18 cellular contexts compared by ENCODE assay signal in the genomic region with DNA sequence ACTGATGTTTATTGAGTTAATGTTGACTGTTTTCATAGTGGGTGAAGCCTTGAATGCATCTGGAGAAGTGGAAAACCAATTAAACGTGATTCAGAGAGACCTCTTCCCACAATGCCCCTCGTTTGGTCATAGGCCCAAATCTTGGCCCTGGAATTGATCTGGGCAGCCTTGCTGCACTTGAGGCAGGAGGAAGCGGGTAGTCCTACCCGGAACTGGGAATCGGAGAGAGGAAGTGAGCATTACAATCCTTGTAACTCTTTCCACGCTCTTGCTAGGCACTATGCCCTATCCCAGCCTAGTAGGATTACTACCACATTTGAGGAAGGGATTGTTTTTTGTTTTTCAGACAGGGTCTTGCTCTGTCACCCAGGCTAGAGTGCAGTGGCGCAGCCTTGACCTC. TPM values are rescaled to one million over a fixed set of nuclear protein-coding genes. Genes with fewer than 3 reads are reported as not detected.
DNase-seq lines count a peak whose midpoint lies in the region; ATAC-seq and TF ChIP-seq lines count a peak whose summit lies in the region.
"Had no signal": no experiment of that assay in that cellular context is flagged by ENCODE, and none has a peak within 500 bp of the region (broad histone marks: within the 10 kb centered on the region; RNA-seq: fewer than 3 reads in every experiment).

No MANE protein-coding gene starts in this region.

- POLR2A ChIA-PET in CD4-positive, alpha-beta T cell (lab: Charles Lee), result no interaction called here
- POLR2A ChIA-PET in T-cell (lab: Charles Lee), result no interaction called here

- no peaks in the 10 kb centered on the region for H3K27me3 Mint-ChIP-seq in CD4-positive, alpha-beta T cell
- peaks cover 15% of the 10 kb centered on the region for H3K27me3 Mint-ChIP-seq in endothelial cell (ENCODE audit: unreplicated experiment)
- H3K27me3 Mint-ChIP-seq in T-cell, result no peaks in the 10 kb centered on the region

- no peak for ATAC-seq in CD4-positive, alpha-beta T cell (ENCODE audit: poor library complexity)
- no peak for ATAC-seq in T-cell (replicated peaks in 1 of 4)
- ATAC-seq: GM12878, GM23338 had no signal

- no peak overlapping the region for H3K4me3 ChIP-seq in thymus (ENCODE audit: low read length)
- H3K4me3 ChIP-seq: GM12878, GM23338 had no signal

- peaks cover 40% of the 10 kb centered on the region for H3K36me3 Mint-ChIP-seq in CD4-positive, alpha-beta T cell (ENCODE audit: low read depth)
- H3K36me3 Mint-ChIP-seq in endothelial cell (ENCODE audit: low read depth, unreplicated experiment) (peaks cover 22% of the 10 kb centered on the region), T-cell (peaks cover 21% of the 10 kb centered on the region)

- H3K27me3 ChIP-seq in CD4-positive, alpha-beta T cell (ENCODE audit: control insufficient read depth, insufficient read depth, low read length), result no peaks in the 10 kb centered on the region
- peaks cover 3% of the 10 kb centered on the region for H3K27me3 ChIP-seq in thymus (ENCODE audit: control insufficient read depth, insufficient read depth)

- CTCF ChIA-PET in CD4-positive, alpha-beta T cell (lab: Charles Lee), result no interaction called here
- CTCF ChIA-PET in T-cell (lab: Charles Lee), result no interaction called here

- peaks cover 2% of the 10 kb centered on the region for H3K4me1 ChIP-seq in thymus (ENCODE audit: control insufficient read depth, insufficient read depth, low read length)

- 93% methylated on average over 7 of the region's 7 CpGs for WGBS in thymus

- peaks cover 36% of the 10 kb centered on the region for H3K4me1 Mint-ChIP-seq in CD4-positive, alpha-beta T cell (ENCODE audit: low read depth)
- H3K4me1 Mint-ChIP-seq in endothelial cell (ENCODE audit: unreplicated experiment) (peaks cover 32% of the 10 kb centered on the region), T-cell (peaks cover 32 to 41% (median 37%) of the 10 kb centered on the region in 3 donors)

- peak overlapping the region; percentile 12 for H3K27ac Mint-ChIP-seq in CD4-positive, alpha-beta T cell
- H3K27ac Mint-ChIP-seq in endothelial cell (ENCODE audit: unreplicated experiment) (peak overlapping the region; percentile 54), T-cell (no peak overlapping the region)
- H3K27ac Mint-ChIP-seq: GM23338 had no signal

- no peak overlapping the region for H3K27ac ChIP-seq in CD4-positive, alpha-beta T cell (ENCODE audit: low read depth, low read length)
- H3K27ac ChIP-seq in thymus (ENCODE audit: low read depth), result peak overlapping the region; percentile 3

- H3K4me3 Mint-ChIP-seq in CD4-positive, alpha-beta T cell, result peak overlapping the region; percentile 42
- H3K4me3 Mint-ChIP-seq in endothelial cell (ENCODE audit: unreplicated experiment) (no peak overlapping the region), T-cell (no peak overlapping the region)
- H3K4me3 Mint-ChIP-seq: GM23338 had no signal

- H3K36me3 ChIP-seq in thymus (ENCODE audit: control insufficient read depth, insufficient read depth), result peaks cover 10% of the 10 kb centered on the region

- no peak for TF ChIP-seq CTCF in CD4-positive, alpha-beta T cell (IDR thresholded peaks at IDR 0.05)
- no peak for TF ChIP-seq CTCF in endothelial cell (IDR thresholded peaks at IDR 0.05; ENCODE audit: unreplicated experiment)

- no peak for DNase-seq in CD4-positive, alpha-beta T cell
- DNase-seq in MV-4-11 (lab: John Stamatoyannopoulos, UW) (peak; percentile 90), endothelial cell (ENCODE audit: low spot score) (no peak), T-cell (no peak), nucleus accumbens (lab: John Stamatoyannopoulos, UW) (no peak), iPS-NIHi7 (ENCODE audit: extremely low spot score) (no peak), DMS53 (lab: John Stamatoyannopoulos, UW) (no peak)
- DNase-seq: DMS79, KG1, NCI-H1930, NCI-H2171 treated with DMSO at 0.1 percent for 48 hours, NCI-H510A, NCI-H82 had no signal

- H3K9me3 ChIP-seq in CD4-positive, alpha-beta T cell (ENCODE audit: control insufficient read depth, low read length), result no peaks in the 10 kb centered on the region
- peaks cover 1% of the 10 kb centered on the region for H3K9me3 ChIP-seq in thymus (ENCODE audit: control insufficient read depth)

- no peaks in the 10 kb centered on the region for H3K9me3 Mint-ChIP-seq in CD4-positive, alpha-beta T cell
- no peaks in the 10 kb centered on the region for H3K9me3 Mint-ChIP-seq in endothelial cell (ENCODE audit: unreplicated experiment)
- H3K9me3 Mint-ChIP-seq in T-cell, result no peaks in the 10 kb centered on the region
- H3K9me3 Mint-ChIP-seq: GM23338 had no signal

- intact Hi-C loops in CD4-positive, alpha-beta T cell (cut with DNase I, micrococcal nuclease), result no loop called here

RNA-seq across cellular contexts. Expression of gene KCNK6, which starts 3.6 kb away (rescaled TPM):
- total RNA-seq in CD4-positive, alpha-beta T cell, result 1 to 10 TPM; 3.0 to 3.1 TPM
- total RNA-seq in endothelial cell (ENCODE audit: unreplicated experiment) (15.8 TPM), T-cell (10 to 100 TPM in 3 of 5 donors, 1 to 10 TPM in 2; 4.8 to 12.9 (median 12.6) TPM)
- 5.2 TPM for polyA plus RNA-seq in thymus

RNA-seq across cellular contexts. Expression of gene YIF1B, which starts 7.5 kb away (rescaled TPM):
- total RNA-seq in CD4-positive, alpha-beta T cell, result 10 to 100 TPM; 15.9 to 17.1 TPM
- total RNA-seq in endothelial cell (ENCODE audit: unreplicated experiment) (55.2 TPM), T-cell (10 to 100 TPM; 28.1 to 39.1 (median 34.1) TPM)
- 46.6 TPM for polyA plus RNA-seq in thymus

RNA-seq across cellular contexts. Expression of gene CATSPERG, which starts 12.4 kb away (rescaled TPM):
- 1 to 10 TPM; 8.0 to 9.6 TPM for total RNA-seq in CD4-positive, alpha-beta T cell
- 3.2 TPM for total RNA-seq in endothelial cell (ENCODE audit: unreplicated experiment)
- 5.8 TPM for polyA plus RNA-seq in thymus
- 10 to 100 TPM; 11.1 to 27.2 (median 21.2) TPM for total RNA-seq in T-cell
- total RNA-seq: M059J had no signal

RNA-seq across cellular contexts. Expression of gene C19orf33, which starts 19.2 kb away (rescaled TPM):
- not detected for total RNA-seq in CD4-positive, alpha-beta T cell
- total RNA-seq in endothelial cell (ENCODE audit: unreplicated experiment) (2.7 TPM), T-cell (1 to 10 TPM in 2 of 5 donors, under 1 TPM in 1, not detected in 2; 0.56 to 1.4 (median 1.3) TPM)
- polyA plus RNA-seq in thymus, result 93.6 TPM
- total RNA-seq: G401, M059J had no signal

RNA-seq across cellular contexts. Expression of gene PSMD8, which starts 51.1 kb away (rescaled TPM):
- 10 to 100 TPM; 61.2 to 64.4 TPM for total RNA-seq in CD4-positive, alpha-beta T cell
- total RNA-seq in endothelial cell (ENCODE audit: unreplicated experiment) (137 TPM), T-cell (10 to 100 TPM; 76.4 to 95.2 (median 85.8) TPM)
- 64.5 TPM for polyA plus RNA-seq in thymus

Comparison
In these comparisons a context has a peak if more than half of its experiments do, and no peak if none do; other contexts are left out.
1. H3K27ac Mint-ChIP-seq: peak in CD4-positive, alpha-beta T cell (single experiment) and endothelial cell (single experiment); none in T-cell (0 of 2).